8 cellular contexts compared by ENCODE assay signal in genomic region chr7:106542550-106543220, GRCh38.
DNase-seq lines count a peak whose midpoint lies in the region; ATAC-seq lines count a peak whose summit lies in the region.

No MANE protein-coding gene starts in this region.

- H3K9me3 Mint-ChIP-seq in activated CD4-positive, alpha-beta memory T cell treated with anti-CD3 and anti-CD28 coated beads for 36 hours, result no peaks in the 10 kb centered on the region

- POLR2A ChIA-PET in activated CD4-positive, alpha-beta memory T cell treated with anti-CD3 and anti-CD28 coated beads for 36 hours (lab: Charles Lee), result interaction anchor here (0.6 kb wide), 1 partner anchor 193 kb away, joined by 3 read pairs; no protein-coding TSS in a partner anchor

- H3K27me3 Mint-ChIP-seq in activated CD4-positive, alpha-beta memory T cell treated with anti-CD3 and anti-CD28 coated beads for 36 hours, result no peaks in the 10 kb centered on the region

- H3K4me3 Mint-ChIP-seq in activated CD4-positive, alpha-beta memory T cell treated with anti-CD3 and anti-CD28 coated beads for 36 hours, result no peak overlapping the region

- peaks cover 22% of the 10 kb centered on the region for H3K4me1 Mint-ChIP-seq in activated CD4-positive, alpha-beta memory T cell treated with anti-CD3 and anti-CD28 coated beads for 36 hours (ENCODE audit: low read depth)

- CTCF ChIA-PET in activated CD4-positive, alpha-beta memory T cell treated with anti-CD3 and anti-CD28 coated beads for 36 hours (lab: Charles Lee), result interaction anchor here (0.6 to 5.9 kb wide), 32 partner anchors 9 to 388 kb away, joined by 3 to 102 read pairs (median 3); partner anchors contain the start of gene CCDC71L

- ATAC-seq in GM18873 (IDR thresholded peaks at IDR 0.05; ENCODE audit: low FRiP score, unreplicated experiment) (peak; percentile 62), HG03378 (IDR thresholded peaks at IDR 0.05; ENCODE audit: unreplicated experiment) (peak; percentile 72), GM19467 (IDR thresholded peaks at IDR 0.05; ENCODE audit: unreplicated experiment) (no peak)

- peak; percentile 61 for DNase-seq in CD1c-positive myeloid dendritic cell (ENCODE audit: extremely low spot score)
- DNase-seq in NCI-H510A (lab: John Stamatoyannopoulos, UW), result peak; percentile 8
- DNase-seq in activated CD4-positive, alpha-beta memory T cell treated with anti-CD3 and anti-CD28 coated beads for 36 hours, result peak; percentile 64
- peak; percentile 82 for DNase-seq in foreskin melanocyte
- DNase-seq in pons (ENCODE audit: low spot score), result peak; percentile 40

- H3K36me3 Mint-ChIP-seq in activated CD4-positive, alpha-beta memory T cell treated with anti-CD3 and anti-CD28 coated beads for 36 hours, result no peaks in the 10 kb centered on the region

- peak overlapping the region; percentile 11 for H3K27ac Mint-ChIP-seq in activated CD4-positive, alpha-beta memory T cell treated with anti-CD3 and anti-CD28 coated beads for 36 hours

- intact Hi-C loops in activated CD4-positive, alpha-beta memory T cell treated with anti-CD3 and anti-CD28 coated beads for 36 hours (cut with micrococcal nuclease), result loop anchor here (1.0 to 5.0 kb wide), 4 partner anchors 62 to 365 kb away; no protein-coding TSS in a partner anchor

Comparison
In these comparisons a context has a peak if more than half of its experiments do, and no peak if none do; other contexts are left out.
1. DNase-seq: peak in every context shown above with its lines; median percentile 82 in foreskin melanocyte; 64 in activated CD4-positive, alpha-beta memory T cell treated with anti-CD3 and anti-CD28 coated beads for 36 hours; 61 in CD1c-positive myeloid dendritic cell; 40 in pons; 8 in NCI-H510A.